ENCODE assay signal across 17 cellular contexts in genomic region chr4:108533876-108534275, GRCh38.
"Had no signal": no experiment of that assay in that cellular context is flagged by ENCODE, and none has a peak within 500 bp of the region (broad histone marks: within the 10 kb centered on the region; RNA-seq: fewer than 3 reads in every experiment).

No MANE protein-coding gene starts in this region.

- DNase-seq: activated CD4-positive, alpha-beta T cell treated with anti-CD3 and anti-CD28 coated beads, Interleukin-2, amount 50 U/mL, for 1 hour; activated effector memory CD4-positive, alpha-beta T cell treated with anti-CD3 and anti-CD28 coated beads, Interleukin-2, amount 50 U/mL, for 16 hours; activated T-cell treated with anti-CD3 and anti-CD28 coated beads, Interleukin-2, amount 50 U/mL, for 72 hours; aorta; central memory CD4-positive, alpha-beta T cell; dorsolateral prefrontal cortex; left lung; midbrain; ovary; psoas muscle; stimulated activated CD4-positive, alpha-beta T cell treated with anti-CD3 and anti-CD28 coated beads, Interleukin-15, amount 100 ng/mL, for 24 hours; stimulated activated CD4-positive, alpha-beta T cell treated with anti-CD3 and anti-CD28 coated beads, Interleukin-4, amount 100 ng/mL, for 1 hour; stomach; T1000; trophoblast cell had no signal

- H3K9me3 ChIP-seq: left lung, ovary, psoas muscle, stomach had no signal

- ATAC-seq: activated T-cell treated with anti-CD3 and anti-CD28 coated beads, Interleukin-2, amount 50 U/mL, for 72 hours; left lung; psoas muscle had no signal

- H3K36me3 ChIP-seq: brain microvascular endothelial cell, left lung, ovary, stomach had no signal

- H3K9me3 Mint-ChIP-seq: activated T-cell treated with anti-CD3 and anti-CD28 coated beads, Interleukin-2, amount 50 U/mL, for 72 hours had no signal

- H3K4me1 ChIP-seq: psoas muscle, stomach had no signal

- H3K4me3 ChIP-seq: dorsolateral prefrontal cortex, left lung, ovary, psoas muscle, skin epidermis, stomach had no signal

- H3K27ac ChIP-seq: brain microvascular endothelial cell, dorsolateral prefrontal cortex, left lung, ovary, psoas muscle, skin epidermis, stomach had no signal

- H3K27ac Mint-ChIP-seq: activated T-cell treated with anti-CD3 and anti-CD28 coated beads, Interleukin-2, amount 50 U/mL, for 72 hours had no signal

- H3K27me3 ChIP-seq: brain microvascular endothelial cell, left lung, ovary, stomach had no signal
